In the genomic region with DNA sequence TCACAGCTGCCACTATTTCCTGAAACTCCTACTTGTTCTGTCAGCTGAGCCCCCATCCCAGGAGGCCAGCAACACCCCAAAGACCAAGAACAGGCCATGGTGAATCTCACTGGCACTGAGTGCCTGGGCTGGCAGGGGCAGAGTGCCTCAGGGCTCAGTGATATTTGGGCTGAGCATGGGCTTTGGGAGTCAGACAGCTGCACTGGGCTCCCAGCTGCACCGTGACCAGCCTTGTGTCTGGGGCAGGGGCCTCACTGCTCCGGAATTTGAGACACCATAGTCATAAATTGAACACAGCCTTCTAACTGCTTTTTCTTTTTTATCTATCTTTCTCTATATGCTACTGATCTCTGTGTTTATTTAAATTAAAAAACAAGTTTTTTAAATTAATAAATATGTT, we compare ENCODE assay signal across 9 cellular contexts.
"Had no signal": no experiment of that assay in that cellular context is flagged by ENCODE, and none has a peak within 500 bp of the region (broad histone marks: within the 10 kb centered on the region; RNA-seq: fewer than 3 reads in every experiment).

No MANE protein-coding gene starts in this region.

- H3K27ac ChIP-seq: GM23248 had no signal

- H3K4me3 ChIP-seq: GM23248, GM23338, HAP-1 had no signal

- DNase-seq: GM23248, GOT3, H7, H9, HCEC 1CT, HFFc6 had no signal

- ATAC-seq: GM23338, HCT116 had no signal

- H3K4me1 ChIP-seq: HAP-1 had no signal

- H3K36me3 ChIP-seq: HAP-1 had no signal
